In genomic region chr2:228681426-228681825, GRCh38 we compare ENCODE assay signal across 11 cellular contexts.
A peak's percentile ranks its signal among the peaks of the same experiment; 100 is the strongest.
DNase-seq lines count a peak whose midpoint lies in the region; ATAC-seq, FAIRE-seq and TF ChIP-seq lines count a peak whose summit lies in the region.
"Had no signal": no experiment of that assay in that cellular context is flagged by ENCODE, and none has a peak within 500 bp of the region (broad histone marks: within the 10 kb centered on the region; RNA-seq: fewer than 3 reads in every experiment).

No MANE protein-coding gene starts in this region.

- TF ChIP-seq POLR2A in erythroblast (IDR thresholded peaks at IDR 0.05; ENCODE audit: low read length): no peak

- peaks cover 0 to 4% (median 0%) of the 10 kb centered on the region in 5 experiments for H3K9me3 Mint-ChIP-seq in brain
- H3K9me3 Mint-ChIP-seq in naive thymus-derived CD8-positive, alpha-beta T cell: peaks cover 0 to 10% (median 0%) of the 10 kb centered on the region in 9 donors
- H3K9me3 Mint-ChIP-seq: activated T-helper 1 cell treated with anti-CD3 and anti-CD28 coated beads, Interleukin-12 subunit alpha, Interleukin-12 subunit beta, Interleukin-2, Interleukin-4 antibody, amounts not matched to agents 30 ng/mL and 10 ng/mL and 1 ng/mL, durations not matched to agents 14 hours and 24 hours and 36 hours had no signal

- no peak overlapping the region for H3K27ac Mint-ChIP-seq in brain
- H3K27ac Mint-ChIP-seq in naive thymus-derived CD8-positive, alpha-beta T cell: no peak overlapping the region
- H3K27ac Mint-ChIP-seq: activated T-helper 1 cell treated with anti-CD3 and anti-CD28 coated beads, Interleukin-12 subunit alpha, Interleukin-12 subunit beta, Interleukin-2, Interleukin-4 antibody, amounts not matched to agents 30 ng/mL and 10 ng/mL and 1 ng/mL, durations not matched to agents 14 hours and 24 hours and 36 hours had no signal

- no peak overlapping the region for H3K4me3 ChIP-seq in A673 (ENCODE audit: low read depth, low read length, poor library complexity, severe bottlenecking)

- H3K36me3 Mint-ChIP-seq in brain: no peaks in the 10 kb centered on the region
- H3K36me3 Mint-ChIP-seq in naive thymus-derived CD8-positive, alpha-beta T cell: no peaks in the 10 kb centered on the region

- H3K36me3 ChIP-seq in A673 (ENCODE audit: insufficient read depth, low read length, poor library complexity, severe bottlenecking): no peaks in the 10 kb centered on the region
- H3K36me3 ChIP-seq: neutrophil had no signal

- H3K27me3 ChIP-seq in A673 (replicated peaks; ENCODE audit: insufficient read depth, low read depth, low read length, poor library complexity): no peaks in the 10 kb centered on the region
- H3K27me3 ChIP-seq: neutrophil had no signal

- H3K4me3 Mint-ChIP-seq in brain: no peak overlapping the region
- H3K4me3 Mint-ChIP-seq in naive thymus-derived CD8-positive, alpha-beta T cell: no peak overlapping the region
- H3K4me3 Mint-ChIP-seq: activated T-helper 1 cell treated with anti-CD3 and anti-CD28 coated beads, Interleukin-12 subunit alpha, Interleukin-12 subunit beta, Interleukin-2, Interleukin-4 antibody, amounts not matched to agents 30 ng/mL and 10 ng/mL and 1 ng/mL, durations not matched to agents 14 hours and 24 hours and 36 hours had no signal

- H3K27ac ChIP-seq in A673 (ENCODE audit: low read depth, low read length, poor library complexity, severe bottlenecking): no peak overlapping the region
- H3K27ac ChIP-seq: KMS-11, neutrophil had no signal

- TF ChIP-seq CTCF in A673 (conservative IDR thresholded peaks at IDR 0.05; ENCODE audit: low read depth, low read length) (peak; percentile 56), brain (conservative IDR thresholded peaks at IDR 0.05) (peak; percentile 49 to 71)

- H3K4me1 ChIP-seq in A673 (ENCODE audit: insufficient read depth, low read length, poor library complexity, severe bottlenecking): peaks cover 5% of the 10 kb centered on the region

- H3K9me3 ChIP-seq in A673 (ENCODE audit: low read depth, low read length, poor library complexity, severe bottlenecking): no peaks in the 10 kb centered on the region
- H3K9me3 ChIP-seq: neutrophil had no signal

- FAIRE-seq in frontal cortex (lab: Jason Lieb, UNC): no peak

- H3K4me1 Mint-ChIP-seq in brain: peaks cover 8% of the 10 kb centered on the region
- no peaks in the 10 kb centered on the region for H3K4me1 Mint-ChIP-seq in naive thymus-derived CD8-positive, alpha-beta T cell

- POLR2A ChIA-PET in A673 (lab: Charles Lee; ENCODE audit: low non-redundant PET): no interaction called here
- POLR2A ChIA-PET in naive thymus-derived CD8-positive, alpha-beta T cell (lab: Charles Lee): no interaction called here

- DNase-seq in A673 (ENCODE audit: low spot score) (peak; percentile 71), left colon (no peak), erythroblast (lab: John Stamatoyannopoulos, UW) (no peak), mesenteric fat pad (ENCODE audit: low spot score) (no peak), frontal cortex (ENCODE audit: low spot score in 2 of 2) (no peak)
- DNase-seq in naive thymus-derived CD8-positive, alpha-beta T cell: no peak

- ATAC-seq in HG03342 (IDR thresholded peaks at IDR 0.05; ENCODE audit: unreplicated experiment) (peak; percentile 17), left colon (peak; percentile 76)
- no peak for ATAC-seq in naive thymus-derived CD8-positive, alpha-beta T cell

- intact Hi-C loops in A673 (cut with micrococcal nuclease; ENCODE audit: unreplicated experiment): no loop called here
- intact Hi-C loops in left colon (cut with DNase I, micrococcal nuclease): no loop called here

- CTCF ChIA-PET in A673 (lab: Charles Lee): interaction anchor here (0.6 to 1.0 kb wide), 3 partner anchors 9 to 450 kb away, joined by 3 read pairs; no protein-coding TSS in a partner anchor

- peaks cover 3% of the 10 kb centered on the region for H3K27me3 Mint-ChIP-seq in brain
- H3K27me3 Mint-ChIP-seq in naive thymus-derived CD8-positive, alpha-beta T cell: no peaks in the 10 kb centered on the region

- no TSS peak for BruUV-seq in A673 (replicated peaks; lab: Mats Ljungman, UMichigan)

Comparison
In these comparisons a context has a peak if more than half of its experiments do, and no peak if none do; other contexts are left out.
1. ATAC-seq: peak in HG03342 (single experiment) and left colon (single experiment); none in naive thymus-derived CD8-positive, alpha-beta T cell (0 of 2).